In the genomic region with DNA sequence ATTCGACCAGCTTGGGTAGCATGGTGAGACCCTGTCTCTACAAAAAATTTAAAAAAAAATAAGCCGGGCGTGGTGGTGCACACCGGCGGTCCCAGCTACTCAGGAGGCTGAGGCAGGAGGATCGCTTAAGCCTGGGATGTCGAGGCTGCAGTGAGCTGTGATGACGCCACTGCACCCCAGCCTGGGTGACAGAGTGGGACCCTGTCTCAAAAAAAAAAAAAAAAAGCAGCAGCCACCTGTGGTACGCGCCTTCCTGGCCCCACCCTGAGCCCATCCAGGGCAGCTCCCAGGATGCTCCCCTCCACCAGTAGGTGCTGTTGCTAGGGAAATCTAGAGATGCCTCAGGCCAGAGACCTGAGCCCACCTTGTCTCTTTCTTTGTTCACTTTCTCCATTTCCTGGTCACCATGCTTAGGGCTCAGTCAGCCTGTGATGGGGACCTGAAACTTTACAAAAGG, we compare ENCODE assay signal across 23 cellular contexts. TPM values are rescaled to one million over a fixed set of nuclear protein-coding genes. Genes with fewer than 3 reads are reported as not detected.
"Had no signal": no experiment of that assay in that cellular context is flagged by ENCODE, and none has a peak within 500 bp of the region (broad histone marks: within the 10 kb centered on the region; RNA-seq: fewer than 3 reads in every experiment).

No MANE protein-coding gene starts in this region.

- H3K27me3 ChIP-seq: foreskin keratinocyte, spleen, tibial artery had no signal

- H3K36me3 ChIP-seq: prostate gland, spleen, tibial artery had no signal

- DNase-seq: effector CD4-positive, alpha-beta T cell; endodermal cell; foreskin keratinocyte; kidney; left cardiac atrium; natural killer cell; spleen; stimulated activated CD4-positive, alpha-beta T cell treated with anti-CD3 and anti-CD28 coated beads, Interleukin-15, amount 100 ng/mL, for 24 hours; stimulated activated CD4-positive, alpha-beta T cell treated with anti-CD3 and anti-CD28 coated beads, Interleukin-1b, Interleukin-23, amount 100 ng/mL, for 48 hours; stimulated activated CD4-positive, alpha-beta T cell treated with anti-CD3 and anti-CD28 coated beads, Interleukin-4, amount 100 ng/mL, for 24 hours; tibial artery had no signal

- H3K4me1 ChIP-seq: foreskin keratinocyte, prostate gland, tibial artery had no signal

- H3K4me3 ChIP-seq: coronary artery, prostate gland, spleen, tibial artery had no signal

- H3K27ac ChIP-seq: coronary artery, foreskin keratinocyte, prostate gland, spleen, tibial artery had no signal

- ATAC-seq: foreskin keratinocyte; left cardiac atrium; natural killer cell; sciatic nerve; stimulated activated memory B cell treated with anti-CD40 and anti-IgM and Interleukin-4, amounts not matched to agents 10 μg/mL and 1 μg/mL and 100 μg/mL, for 72 hours had no signal

- H3K9me3 ChIP-seq: prostate gland, spleen, tibial artery had no signal

RNA-seq across cellular contexts. Expression of a gene that starts 47.4 kb away (rescaled TPM):
- total RNA-seq: cerebellum, dermis microvascular lymphatic vessel endothelial cell, endothelial cell of umbilical vein, foreskin keratinocyte, mucosa of gallbladder, myocyte, osteocyte, sciatic nerve, skeletal muscle tissue, temporal lobe had no signal
- polyA plus RNA-seq: endothelial cell of umbilical vein, foreskin keratinocyte had no signal
